9 cellular contexts compared by ENCODE assay signal in the genomic region with DNA sequence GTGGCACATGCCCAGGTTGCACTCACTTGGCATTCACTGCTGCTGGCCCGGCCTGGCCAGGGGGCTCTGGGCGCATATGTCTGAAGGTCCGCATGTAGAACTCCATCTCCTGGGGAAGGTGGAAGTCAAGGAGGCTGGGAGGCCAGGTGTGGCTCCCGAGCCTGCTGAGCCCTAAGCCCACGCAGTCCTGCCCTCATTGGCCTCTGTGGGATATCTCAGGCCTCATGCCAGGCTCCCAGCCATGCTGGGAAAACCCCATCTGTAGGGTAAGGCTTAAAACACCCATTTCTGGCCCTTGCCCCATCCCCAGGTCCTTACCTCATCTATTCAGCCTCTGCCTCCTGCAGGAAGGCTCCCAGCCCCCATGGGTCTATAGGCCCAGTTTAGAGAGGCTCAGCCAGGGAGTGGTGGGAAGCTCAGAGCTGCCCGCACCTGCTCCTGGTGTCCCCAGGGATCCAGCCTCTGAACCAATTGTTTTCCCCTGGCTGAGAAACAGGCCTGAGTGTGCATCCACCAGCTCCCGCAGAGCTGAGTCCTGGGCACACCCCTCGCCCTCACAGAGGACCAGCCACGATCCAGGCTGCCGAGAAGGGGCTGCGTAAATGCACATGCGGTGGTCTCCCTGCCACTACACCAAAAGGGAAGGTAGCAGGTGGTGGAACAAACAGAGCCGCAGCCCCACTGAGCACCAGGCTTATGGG. TPM values are rescaled to one million over a fixed set of nuclear protein-coding genes. Genes with fewer than 3 reads are reported as not detected.
DNase-seq lines count a peak whose midpoint lies in the region; ATAC-seq, FAIRE-seq and TF ChIP-seq lines count a peak whose summit lies in the region.
"Had no signal": no experiment of that assay in that cellular context is flagged by ENCODE, and none has a peak within 500 bp of the region (broad histone marks: within the 10 kb centered on the region; RNA-seq: fewer than 3 reads in every experiment).

No MANE protein-coding gene starts in this region.

- intact Hi-C loops in heart left ventricle (cut with DNase I) (loop anchor here in 8 of 10 donors (5.0 to 10.0 kb wide), 5 partner anchors 51 to 133 kb away; a partner anchor contains a TSS), PC-3 (cut with micrococcal nuclease) (loop anchor here (10.0 kb wide), 1 partner anchor 51 kb away; no protein-coding TSS in a partner anchor), upper lobe of right lung (cut with DNase I) (loop anchor here (10.0 kb wide), 1 partner anchor 121 kb away; a partner anchor contains a TSS), posterior vena cava (cut with DNase I) (no loop called here)

- 75 to 88% (median 77%) methylated on average over 6 to 13 of the region's 13 CpGs for WGBS in heart left ventricle, 4 donors

- TF ChIP-seq POLR2A in heart left ventricle (IDR thresholded peaks at IDR 0.05), result no peak

- H3K4me3 ChIP-seq in heart left ventricle, result peak overlapping the region in 2 of 12 donors; percentile 2 to 7
- no peak overlapping the region for H3K4me3 ChIP-seq in right atrium auricular region
- H3K4me3 ChIP-seq in PC-3 (ENCODE audit: low read length), result no peak overlapping the region
- no peak overlapping the region for H3K4me3 ChIP-seq in keratinocyte (ENCODE audit: control insufficient read depth in 2 of 3, extremely low read depth in 1 of 3, insufficient read depth in 2 of 3, low read depth in 1 of 3, low read length in 3 of 3)
- H3K4me3 ChIP-seq in upper lobe of right lung, result no peak overlapping the region

- H3K9ac ChIP-seq in PC-3 (ENCODE audit: low read length), result peak overlapping the region; percentile 34; the same call in 1 of the 2 replicates
- H3K9ac ChIP-seq in keratinocyte (ENCODE audit: control insufficient read depth, extremely low read depth, insufficient read depth, low read length), result peak overlapping the region; percentile 13

- H3K9me3 ChIP-seq in heart left ventricle, result no peaks in the 10 kb centered on the region
- no peaks in the 10 kb centered on the region for H3K9me3 ChIP-seq in right atrium auricular region
- no peaks in the 10 kb centered on the region for H3K9me3 ChIP-seq in PC-3 (ENCODE audit: low read length)
- H3K9me3 ChIP-seq in keratinocyte (ENCODE audit: control insufficient read depth, low read depth, low read length), result no peaks in the 10 kb centered on the region
- no peaks in the 10 kb centered on the region for H3K9me3 ChIP-seq in upper lobe of right lung

- BruUV-seq in PC-3 (replicated peaks; lab: Mats Ljungman, UMichigan), result no TSS peak

- H3K36me3 ChIP-seq in heart left ventricle, result no peaks in the 10 kb centered on the region
- no peaks in the 10 kb centered on the region for H3K36me3 ChIP-seq in right atrium auricular region
- H3K36me3 ChIP-seq in PC-3 (ENCODE audit: low read depth, low read length), result no peaks in the 10 kb centered on the region
- H3K36me3 ChIP-seq in keratinocyte (ENCODE audit: control insufficient read depth in 2 of 2, extremely low read depth in 1 of 2, insufficient read depth in 2 of 2, low read length in 2 of 2), result no peaks in the 10 kb centered on the region
- H3K36me3 ChIP-seq in upper lobe of right lung, result no peaks in the 10 kb centered on the region

- no peaks in the 10 kb centered on the region for H3K9me2 ChIP-seq in PC-3 (replicated peaks; ENCODE audit: low read length)

- TF ChIP-seq CTCF in heart left ventricle (IDR thresholded peaks at IDR 0.05), result no peak
- TF ChIP-seq CTCF in right atrium auricular region (IDR thresholded peaks at IDR 0.05), result no peak
- TF ChIP-seq CTCF in PC-3 (conservative IDR thresholded peaks at IDR 0.05; ENCODE audit: low read depth, low read length), result no peak
- TF ChIP-seq CTCF in keratinocyte (optimal IDR thresholded peaks at IDR 0.05 in 1 of 3, IDR thresholded peaks at IDR 0.05 in 1 of 3, conservative IDR thresholded peaks at IDR 0.05 in 1 of 3; ENCODE audit: extremely low read depth in 1 of 3, insufficient read depth in 2 of 3, low read length in 3 of 3), result no peak
- no peak for TF ChIP-seq CTCF in upper lobe of right lung (IDR thresholded peaks at IDR 0.05)

- H3K27ac ChIP-seq in heart left ventricle (peak overlapping the region in 9 of 12 donors; percentile 14 to 82 (median 46)), right atrium auricular region (peak overlapping the region in 1 of 2 donors; percentile 24), PC-3 (ENCODE audit: low read length) (peak overlapping the region; percentile 12), keratinocyte (ENCODE audit: control insufficient read depth, insufficient read depth, low read length) (no peak overlapping the region), upper lobe of right lung (peak overlapping the region; percentile 17)

- POLR2A ChIA-PET in PC-3 (lab: Charles Lee; ENCODE audit: unreplicated experiment), result no interaction called here

- H2AFZ ChIP-seq in PC-3 (ENCODE audit: low read length), result no peak overlapping the region
- H2AFZ ChIP-seq in keratinocyte (ENCODE audit: control insufficient read depth, low read length), result no peak overlapping the region

- H3K4me1 ChIP-seq in heart left ventricle, result peaks cover 5 to 86% (median 55%) of the 10 kb centered on the region in 12 donors
- peaks cover 0 to 92% of the 10 kb centered on the region in 2 donors for H3K4me1 ChIP-seq in right atrium auricular region
- peaks cover 5% of the 10 kb centered on the region; the same call in 1 of the 2 replicates for H3K4me1 ChIP-seq in PC-3 (ENCODE audit: insufficient read depth, low read length)
- peaks cover 27% of the 10 kb centered on the region for H3K4me1 ChIP-seq in keratinocyte (ENCODE audit: control insufficient read depth, extremely low read depth, insufficient read depth, low read length)
- H3K4me1 ChIP-seq in upper lobe of right lung, result peaks cover 48% of the 10 kb centered on the region

- H3F3A ChIP-seq in PC-3 (ENCODE audit: low read length, unreplicated experiment), result no peaks in the 10 kb centered on the region

- dilution Hi-C loops in keratinocyte (cut with MboI; ENCODE audit: extremely low pct_ligation_motif_present, low sequenced_read_pairs), result no loop called here

- peaks cover 0 to 28% (median 5%) of the 10 kb centered on the region in 9 donors for H3K27me3 ChIP-seq in heart left ventricle
- H3K27me3 ChIP-seq in right atrium auricular region, result no peaks in the 10 kb centered on the region
- no peaks in the 10 kb centered on the region for H3K27me3 ChIP-seq in PC-3 (ENCODE audit: low read length)
- H3K27me3 ChIP-seq in keratinocyte (ENCODE audit: control insufficient read depth, extremely low read depth, insufficient read depth, low read length), result peaks cover 25% of the 10 kb centered on the region
- no peaks in the 10 kb centered on the region for H3K27me3 ChIP-seq in upper lobe of right lung

- H3K9me1 ChIP-seq in keratinocyte (ENCODE audit: control insufficient read depth, extremely low read depth, insufficient read depth, low read length), result no peaks in the 10 kb centered on the region

- CTCF ChIA-PET in PC-3 (lab: Charles Lee), result interaction anchor here (0.6 kb wide), 1 partner anchor 12 kb away, joined by 4 read pairs; no protein-coding TSS in a partner anchor

- no peak for ATAC-seq in heart left ventricle
- ATAC-seq in PC-3, result no peak
- ATAC-seq in upper lobe of right lung, result no peak
- ATAC-seq in GM19467 (IDR thresholded peaks at IDR 0.05; ENCODE audit: unreplicated experiment), result no peak

- no peak for FAIRE-seq in keratinocyte (lab: Jason Lieb, UNC)

- H3K4me2 ChIP-seq in PC-3 (ENCODE audit: low read length) (peak overlapping the region; percentile 65; the same call in 1 of the 2 replicates), keratinocyte (ENCODE audit: control insufficient read depth, extremely low read depth, insufficient read depth, low read depth, low read length) (peak overlapping the region; percentile 20)

- no peaks in the 10 kb centered on the region for H3K79me2 ChIP-seq in PC-3 (ENCODE audit: low read length)
- no peaks in the 10 kb centered on the region for H3K79me2 ChIP-seq in keratinocyte (ENCODE audit: control insufficient read depth, insufficient read depth, low read length)

- DNase-seq in heart left ventricle, result peak in 2 of 5 donors; percentile 42 to 44
- no peak for DNase-seq in right atrium auricular region (ENCODE audit: low spot score)
- DNase-seq in PC-3, result no peak
- no peak for DNase-seq in keratinocyte (ENCODE audit: low read depth, low spot score)
- peak; percentile 65 for DNase-seq in upper lobe of right lung
- DNase-seq in posterior vena cava (ENCODE audit: low spot score), result no peak
- DNase-seq in activated naive CD4-positive, alpha-beta T cell treated with Interleukin-2 at 50 U/mL for 16 hours, result no peak

- H4K20me1 ChIP-seq in PC-3 (ENCODE audit: low read length), result no peaks in the 10 kb centered on the region
- H4K20me1 ChIP-seq in keratinocyte (ENCODE audit: control insufficient read depth, extremely low read depth, insufficient read depth, low read length), result no peaks in the 10 kb centered on the region

RNA-seq across cellular contexts. Expression of a gene that starts 2.3 kb away (rescaled TPM):
- 10 to 100 TPM in 5 of 9 donors, 1 to 10 TPM in 4; 7.0 to 17.0 (median 10.2) TPM for total RNA-seq in heart left ventricle
- polyA plus RNA-seq in heart left ventricle, result 10 to 100 TPM; 13.4 to 20.1 TPM
- total RNA-seq in right atrium auricular region, result 10 to 100 TPM; 24.1 to 56.4 TPM
- not detected in 2 replicates for total RNA-seq in PC-3 (2014; rRNA removed)
- polyA plus RNA-seq in keratinocyte, result 0.37 to 0.96 TPM in 2 of 3 replicates, not detected in the other
- 1.1 TPM for polyA plus RNA-seq in keratinocyte (2011; ENCODE audit: low read depth)
- not detected in 2 replicates for polyA plus RNA-seq in keratinocyte (2011; cell fraction: cytosol; rRNA removed)
- polyA plus RNA-seq in keratinocyte (2011; cell fraction: nucleus; rRNA removed), result 0.11 and 0.17 TPM in 2 replicates
- polyA plus RNA-seq in keratinocyte (2012; ENCODE audit: low replicate concordance), result 0.10 and 0.79 TPM in 2 replicates
- 0.16 TPM in 1 of 3 replicates, not detected in the others for polyA minus RNA-seq in keratinocyte
- not detected for polyA minus RNA-seq in keratinocyte (2011; cell fraction: cytosol; rRNA and poly(A)+ RNA removed)
- 0.42 TPM in 1 of 2 replicates, not detected in the other for polyA minus RNA-seq in keratinocyte (2011; cell fraction: nucleus; rRNA and poly(A)+ RNA removed)
- total RNA-seq in upper lobe of right lung, result 29.7 TPM
- total RNA-seq in posterior vena cava, result 10 to 100 TPM in 1 of 2 donors, 1 to 10 TPM in 1; 8.2 to 39.3 TPM
- polyA plus RNA-seq: IgD-negative memory B cell had no signal

RNA-seq across cellular contexts. Expression of a gene that starts 20.7 kb away (rescaled TPM):
- total RNA-seq in heart left ventricle (10 to 100 TPM in 1 of 9 donors, 1 to 10 TPM in 8; 3.5 to 11.6 (median 5.4) TPM), right atrium auricular region (10 to 100 TPM in 1 of 2 donors, 1 to 10 TPM in 1; 8.9 to 11.8 TPM), PC-3 (2014; rRNA removed) (4.8 and 5.1 TPM in 2 replicates), upper lobe of right lung (11.1 TPM), posterior vena cava (10 to 100 TPM; 10.7 to 11.3 TPM)
- polyA plus RNA-seq in heart left ventricle (1 to 10 TPM; 2.7 to 5.1 TPM), keratinocyte (1.1 to 3.2 TPM (median 1.8 TPM) in 3 replicates)
- 2.5 TPM for polyA plus RNA-seq in keratinocyte (2011; ENCODE audit: low read depth)
- polyA plus RNA-seq in keratinocyte (2011; cell fraction: cytosol; rRNA removed), result 2.5 and 3.4 TPM in 2 replicates
- 6.3 and 9.1 TPM in 2 replicates for polyA plus RNA-seq in keratinocyte (2011; cell fraction: nucleus; rRNA removed)
- 2.9 and 3.1 TPM in 2 replicates for polyA plus RNA-seq in keratinocyte (2012; ENCODE audit: low replicate concordance)
- 2.0 to 5.0 TPM (median 2.8 TPM) in 3 replicates for polyA minus RNA-seq in keratinocyte
- 4.8 TPM for polyA minus RNA-seq in keratinocyte (2011; cell fraction: cytosol; rRNA and poly(A)+ RNA removed)
- 4.3 and 7.5 TPM in 2 replicates for polyA minus RNA-seq in keratinocyte (2011; cell fraction: nucleus; rRNA and poly(A)+ RNA removed)

RNA-seq across cellular contexts. Expression of a gene that starts 35.3 kb away (rescaled TPM):
- total RNA-seq in heart left ventricle (under 1 TPM in 8 of 9 donors, not detected in 1; 0.32 to 1.00 (median 0.59) TPM), right atrium auricular region (not detected), PC-3 (2014; rRNA removed) (2.4 and 8.3 TPM in 2 replicates), upper lobe of right lung (2.2 TPM), posterior vena cava (1 to 10 TPM in 1 of 2 donors, under 1 TPM in 1; 0.43 to 3.2 TPM)
- polyA plus RNA-seq in heart left ventricle (under 1 TPM; 0.15 to 0.26 TPM), keratinocyte (0.59 to 2.4 TPM (median 0.93 TPM) in 3 replicates)
- 1.7 TPM for polyA plus RNA-seq in keratinocyte (2011; ENCODE audit: low read depth)
- polyA plus RNA-seq in keratinocyte (2011; cell fraction: cytosol; rRNA removed), result 0.64 and 0.65 TPM in 2 replicates
- 4.9 and 6.1 TPM in 2 replicates for polyA plus RNA-seq in keratinocyte (2011; cell fraction: nucleus; rRNA removed)
- polyA plus RNA-seq in keratinocyte (2012; ENCODE audit: low replicate concordance), result 0.72 and 5.8 TPM in 2 replicates
- 0.48 to 1.4 TPM (median 1.1 TPM) in 3 replicates for polyA minus RNA-seq in keratinocyte
- 0.96 TPM for polyA minus RNA-seq in keratinocyte (2011; cell fraction: cytosol; rRNA and poly(A)+ RNA removed)
- polyA minus RNA-seq in keratinocyte (2011; cell fraction: nucleus; rRNA and poly(A)+ RNA removed), result 0.74 and 1.6 TPM in 2 replicates
- polyA plus RNA-seq: IgD-negative memory B cell had no signal

Comparison
In these comparisons a context has a peak if more than half of its experiments do, and no peak if none do; other contexts are left out.
1. intact Hi-C loops: an anchor here in heart left ventricle (5.0 to 10.0 kb wide), PC-3 (10.0 kb wide) and upper lobe of right lung (10.0 kb wide); none called in posterior vena cava.